ENCODE assay signal across 1 cellular context in genomic region chr2:85549826-85550225, GRCh38.
TF ChIP-seq lines count a peak whose summit lies in the region.

No MANE protein-coding gene starts in this region.

TF ChIP-seq in GM23338, 12 proteins besides CTCF, POLR2A, EP300 and RAD21 (continued from another document):
- TF ChIP-seq REST (IDR thresholded peaks at IDR 0.05; ENCODE audit: unreplicated experiment) (no peak), CREB1 (CRISPR knock-in tag; IDR thresholded peaks at IDR 0.05; ENCODE audit: low read depth) (no peak)
